Comparison of ENCODE assay signal across 1 cellular context in genomic region chr12:26633591-26634210, GRCh38.
TF ChIP-seq lines count a peak whose summit lies in the region.

No MANE protein-coding gene starts in this region.

TF ChIP-seq in H1, 55 proteins besides CTCF, POLR2A, EP300 and RAD21 (continued from another document):
- TF ChIP-seq E2F6 (IDR thresholded peaks at IDR 0.05) (peak; percentile 33; the same call in 1 of the 2 replicates), ZNF274 (IDR thresholded peaks at IDR 0.05; ENCODE audit: borderline replicate concordance, extremely low read depth, low read length) (no peak), MAX (IDR thresholded peaks at IDR 0.05) (0 out of 2 replicates have a peak, but pooled peaks have one; percentile 13), ATF3 (IDR thresholded peaks at IDR 0.05; ENCODE audit: insufficient read depth, low read depth, low read length) (no peak), YY1 (IDR thresholded peaks at IDR 0.05; ENCODE audit: low read depth, low read length) (no peak), MAFK (IDR thresholded peaks at IDR 0.05; ENCODE audit: low read depth, low read length) (no peak)
TF ChIP-seq in H1: peak in this region for 2.
